In genomic region chr12:2359725-2360629, GRCh38 we compare ENCODE assay signal across 18 cellular contexts.
A peak's percentile ranks its signal among the peaks of the same experiment; 100 is the strongest.
DNase-seq lines count a peak whose midpoint lies in the region; ATAC-seq, FAIRE-seq and TF ChIP-seq lines count a peak whose summit lies in the region.
"Had no signal": no experiment of that assay in that cellular context is flagged by ENCODE, and none has a peak within 500 bp of the region (broad histone marks: within the 10 kb centered on the region; RNA-seq: fewer than 3 reads in every experiment).

No MANE protein-coding gene starts in this region.

- ATAC-seq in T-helper 17 cell (no peak), HG02571 (IDR thresholded peaks at IDR 0.05; ENCODE audit: unreplicated experiment) (no peak)
- ATAC-seq: CD8-positive, alpha-beta T cell had no signal

- H3K27ac ChIP-seq in BLaER1 treated with 17β-estradiol and CSF1 and Interleukin-3, amounts not matched to agents 10 nM and 100 nM: no peak overlapping the region
- H3K27ac ChIP-seq in muscle layer of colon (ENCODE audit: low read depth, low read length) (peak overlapping the region; percentile 69), kidney (ENCODE audit: low read depth in 2 of 2, low read length in 2 of 2) (no peak overlapping the region)
- H3K27ac ChIP-seq: SJCRH30 had no signal

- intact Hi-C loops in kidney (cut with DNase I): no loop called here

- DNase-seq in Kasumi-1 (lab: John Stamatoyannopoulos, UW) (peak; percentile 39 to 40), T-helper 17 cell (no peak), kidney (no peak), DMS153 (lab: John Stamatoyannopoulos, UW) (no peak)
- DNase-seq in activated CD4-positive, alpha-beta T cell treated with anti-CD3 and anti-CD28 coated beads for 1 hour: no peak
- DNase-seq: activated CD4-positive, alpha-beta T cell treated with anti-CD3 and anti-CD28 coated beads, Interleukin-2, amount 10 ng/mL, durations not matched to agents 24 days and 14 days; activated naive CD4-positive, alpha-beta T cell treated with Interleukin-2 at 50 U/mL for 16 hours; aorta; CD8-positive, alpha-beta T cell; DMS79; left cardiac atrium; NCI-H2029; SJCRH30; tibial artery had no signal

- H3K4me3 Mint-ChIP-seq in T-helper 17 cell: no peak overlapping the region
- H3K4me3 Mint-ChIP-seq: CD8-positive, alpha-beta T cell had no signal

- no peaks in the 10 kb centered on the region for H3K36me3 ChIP-seq in BLaER1 treated with 17β-estradiol and CSF1 and Interleukin-3, amounts not matched to agents 10 nM and 100 nM
- H3K36me3 ChIP-seq in muscle layer of colon (ENCODE audit: insufficient read depth, low read length): no peaks in the 10 kb centered on the region
- no peaks in the 10 kb centered on the region for H3K36me3 ChIP-seq in kidney (ENCODE audit: control insufficient read depth in 1 of 2, insufficient read depth in 2 of 2, low read length in 2 of 2)
- H3K36me3 ChIP-seq: SJCRH30, tibial artery had no signal

- peaks cover 2% of the 10 kb centered on the region for H3K36me3 Mint-ChIP-seq in T-helper 17 cell (ENCODE audit: low read depth)
- H3K36me3 Mint-ChIP-seq: CD8-positive, alpha-beta T cell had no signal

- no peak for FAIRE-seq in kidney (lab: Jason Lieb, UNC)
- FAIRE-seq: colon had no signal

- TF ChIP-seq CTCF in kidney (IDR thresholded peaks at IDR 0.05; ENCODE audit: borderline replicate concordance, extremely low read depth, insufficient read depth): no peak

- peak overlapping the region in 7 of 11 experiments; percentile 50 to 84 (median 67); a peak in 13 of 22 replicates for H3K4me2 ChIP-seq in BLaER1 treated with 17β-estradiol and CSF1 and Interleukin-3, amounts not matched to agents 10 nM and 100 nM

- H3K4me1 ChIP-seq in BLaER1 treated with 17β-estradiol and CSF1 and Interleukin-3, amounts not matched to agents 10 nM and 100 nM: peaks cover 30 to 64% (median 45%) of the 10 kb centered on the region in 10 experiments
- H3K4me1 ChIP-seq in muscle layer of colon (ENCODE audit: insufficient read depth, low read length): peaks cover 26% of the 10 kb centered on the region
- peaks cover 0 to 8% of the 10 kb centered on the region in 2 donors for H3K4me1 ChIP-seq in kidney (ENCODE audit: control insufficient read depth in 1 of 2, insufficient read depth in 1 of 2, low read depth in 1 of 2, low read length in 2 of 2)
- H3K4me1 ChIP-seq: SJCRH30 had no signal

- H3K9me3 ChIP-seq in BLaER1 treated with 17β-estradiol and CSF1 and Interleukin-3, amounts not matched to agents 10 nM and 100 nM (replicated peaks in 1 of 11): no peaks in the 10 kb centered on the region
- no peaks in the 10 kb centered on the region for H3K9me3 ChIP-seq in T-helper 17 cell (ENCODE audit: control insufficient read depth, low read length, poor library complexity, severe bottlenecking)
- no peaks in the 10 kb centered on the region for H3K9me3 ChIP-seq in muscle layer of colon (ENCODE audit: low read length)
- no peaks in the 10 kb centered on the region for H3K9me3 ChIP-seq in kidney (ENCODE audit: control insufficient read depth in 1 of 2, low read length in 2 of 2)
- H3K9me3 ChIP-seq: SJCRH30, tibial artery had no signal

- H3K9ac ChIP-seq in BLaER1 treated with 17β-estradiol and CSF1 and Interleukin-3, amounts not matched to agents 10 nM and 100 nM: no peak overlapping the region
- H3K9ac ChIP-seq in muscle layer of colon (ENCODE audit: low read length) (no peak overlapping the region), kidney (ENCODE audit: low read length in 2 of 2) (no peak overlapping the region)

- no peaks in the 10 kb centered on the region for H3K27me3 ChIP-seq in BLaER1 treated with 17β-estradiol and CSF1 and Interleukin-3, amounts not matched to agents 10 nM and 100 nM
- no peaks in the 10 kb centered on the region for H3K27me3 ChIP-seq in muscle layer of colon (ENCODE audit: control insufficient read depth in 1 of 2, insufficient read depth in 2 of 2, low read length in 2 of 2)
- H3K27me3 ChIP-seq: tibial artery had no signal

- H4K20me1 ChIP-seq in BLaER1 treated with 17β-estradiol and CSF1 and Interleukin-3, amounts not matched to agents 10 nM and 100 nM: no peaks in the 10 kb centered on the region

- no peak overlapping the region for H3K4me3 ChIP-seq in BLaER1 treated with 17β-estradiol and CSF1 and Interleukin-3, amounts not matched to agents 10 nM and 100 nM
- H3K4me3 ChIP-seq in muscle layer of colon (ENCODE audit: low read depth in 1 of 2, low read length in 2 of 2) (no peak overlapping the region), kidney (ENCODE audit: low read length in 2 of 2) (no peak overlapping the region)
- H3K4me3 ChIP-seq: SJCRH30, tibial artery had no signal

- peaks cover 51% of the 10 kb centered on the region for H3K27me3 Mint-ChIP-seq in T-helper 17 cell

- peaks cover 25% of the 10 kb centered on the region for H3K4me1 Mint-ChIP-seq in T-helper 17 cell

- H3K27ac Mint-ChIP-seq in T-helper 17 cell: peak overlapping the region; percentile 35
- H3K27ac Mint-ChIP-seq: CD8-positive, alpha-beta T cell had no signal

Comparison
In these comparisons a context has a peak if more than half of its experiments do, and no peak if none do; other contexts are left out.
1. DNase-seq: peak in Kasumi-1 (2 of 2); none in T-helper 17 cell (0 of 3), activated CD4-positive, alpha-beta T cell treated with anti-CD3 and anti-CD28 coated beads for 1 hour (single experiment), kidney (single experiment) and DMS153 (single experiment).